Comparison of ENCODE assay signal across 10 cellular contexts in the genomic region with DNA sequence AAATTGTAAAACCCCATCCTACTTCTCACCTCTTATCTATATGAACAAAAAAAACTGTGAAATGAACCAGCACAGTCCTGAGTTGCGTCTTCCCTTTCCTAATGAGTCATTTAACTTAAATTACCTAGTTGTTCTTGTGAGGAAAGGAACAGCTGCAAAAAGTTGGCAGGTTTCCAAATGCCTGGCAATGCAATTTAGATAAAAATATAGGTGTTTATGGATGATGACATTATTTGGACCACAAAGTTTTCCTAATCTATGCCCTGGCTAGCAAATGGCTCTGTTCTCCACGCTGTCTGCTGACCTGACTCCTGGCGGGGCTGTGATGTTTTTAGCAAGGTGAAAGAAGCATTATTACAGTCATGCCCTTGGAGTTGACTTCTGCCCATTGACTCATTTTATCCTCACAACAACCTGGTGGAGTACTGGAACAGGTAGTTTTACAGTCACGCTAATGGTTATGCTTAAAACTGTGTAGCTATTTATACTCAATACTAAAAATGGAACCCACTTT. TPM values are rescaled to one million over a fixed set of nuclear protein-coding genes. Genes with fewer than 3 reads are reported as not detected.
DNase-seq lines count a peak whose midpoint lies in the region; ATAC-seq, FAIRE-seq and TF ChIP-seq lines count a peak whose summit lies in the region.
"Had no signal": no experiment of that assay in that cellular context is flagged by ENCODE, and none has a peak within 500 bp of the region (broad histone marks: within the 10 kb centered on the region; RNA-seq: fewer than 3 reads in every experiment).

No MANE protein-coding gene starts in this region.

- H2AFZ ChIP-seq in endothelial cell of umbilical vein (ENCODE audit: low read depth, low read length) (no peak overlapping the region), Karpas-422 (ENCODE audit: low read length) (no peak overlapping the region)

- dilution Hi-C loops in endothelial cell of umbilical vein (cut with MboI; ENCODE audit: extremely low pct_ligation_motif_present, low sequenced_read_pairs), result no loop called here

- H3K79me2 ChIP-seq in endothelial cell of umbilical vein (ENCODE audit: control insufficient read depth, insufficient read depth, low read length) (no peaks in the 10 kb centered on the region), Karpas-422 (ENCODE audit: low read length) (no peaks in the 10 kb centered on the region)

- no peaks in the 10 kb centered on the region for H3K9me1 ChIP-seq in endothelial cell of umbilical vein (replicated peaks; ENCODE audit: control insufficient read depth, extremely low read depth, insufficient read depth, low read length)

- H3K27ac Mint-ChIP-seq in CD4-positive, alpha-beta T cell, result no peak overlapping the region

- H3K4me2 ChIP-seq in endothelial cell of umbilical vein (ENCODE audit: insufficient read depth, low read length) (no peak overlapping the region), Karpas-422 (ENCODE audit: low read depth, low read length, poor library complexity, severe bottlenecking) (no peak overlapping the region)
- H3K4me2 ChIP-seq: BLaER1 had no signal

- H3K4me3 Mint-ChIP-seq in CD4-positive, alpha-beta T cell, result no peak overlapping the region

- no peak for FAIRE-seq in endothelial cell of umbilical vein (lab: Jason Lieb, UNC)
- FAIRE-seq: islet of Langerhans had no signal

- DNase-seq in NCI-H82 (lab: John Stamatoyannopoulos, UW), result peak; percentile 5
- no peak for DNase-seq in NCI-H82 treated with DMSO at 0.1 percent for 48 hours (lab: John Stamatoyannopoulos, UW; ENCODE audit: unreplicated experiment)
- peak; percentile 27 for DNase-seq in KBM-7
- DNase-seq in endothelial cell of umbilical vein (ENCODE audit: low read depth, low spot score), result peak; percentile 63
- no peak for DNase-seq in COLO829 (ENCODE audit: low spot score)
- no peak for DNase-seq in CD4-positive, alpha-beta T cell
- no peak for DNase-seq in Karpas-422

- intact Hi-C loops in endothelial cell of umbilical vein (cut with micrococcal nuclease), result no loop called here
- intact Hi-C loops in CD4-positive, alpha-beta T cell (cut with DNase I, micrococcal nuclease), result no loop called here

- in situ Hi-C loops in KBM-7 (cut with MboI; ENCODE audit: low pct_unique_long_range_greater_than_20kb, low sequenced_read_pairs), result no loop called here

- TF ChIP-seq POLR2A in endothelial cell of umbilical vein (IDR thresholded peaks at IDR 0.05; ENCODE audit: low read depth, low read length), result no peak

- H3K9me2 ChIP-seq in Karpas-422 (replicated peaks; ENCODE audit: insufficient read depth, low read length), result no peaks in the 10 kb centered on the region

- no peak overlapping the region for H3K4me3 ChIP-seq in endothelial cell of umbilical vein (replicated peaks in 1 of 3; ENCODE audit: insufficient read depth in 1 of 3, low read depth in 1 of 3, low read length in 3 of 3)
- H3K4me3 ChIP-seq in Karpas-422 (ENCODE audit: low read length), result no peak overlapping the region
- H3K4me3 ChIP-seq: BLaER1 had no signal

- H3K9me3 ChIP-seq in endothelial cell of umbilical vein (replicated peaks; ENCODE audit: control insufficient read depth, insufficient read depth, low read length), result no peaks in the 10 kb centered on the region
- no peaks in the 10 kb centered on the region for H3K9me3 ChIP-seq in CD4-positive, alpha-beta T cell (ENCODE audit: control insufficient read depth, low read length)
- H3K9me3 ChIP-seq in Karpas-422 (ENCODE audit: low read length), result no peaks in the 10 kb centered on the region
- H3K9me3 ChIP-seq: BLaER1 had no signal

- H3K9me3 Mint-ChIP-seq in CD4-positive, alpha-beta T cell, result no peaks in the 10 kb centered on the region

- no peaks in the 10 kb centered on the region for H3K36me3 ChIP-seq in endothelial cell of umbilical vein (ENCODE audit: control insufficient read depth in 2 of 2, extremely low read depth in 1 of 2, insufficient read depth in 2 of 2, low read length in 2 of 2)
- H3K36me3 ChIP-seq in Karpas-422 (ENCODE audit: insufficient read depth, low read length), result no peaks in the 10 kb centered on the region
- H3K36me3 ChIP-seq: BLaER1 had no signal

- POLR2A ChIA-PET in endothelial cell of umbilical vein (lab: Charles Lee), result interaction anchor here (1.0 kb wide), 1 partner anchor 30 kb away, joined by 7 read pairs; the partner anchor contains the start of gene RELL1
- POLR2A ChIA-PET in CD4-positive, alpha-beta T cell (lab: Charles Lee), result no interaction called here

- no peaks in the 10 kb centered on the region for H3K4me1 Mint-ChIP-seq in CD4-positive, alpha-beta T cell (ENCODE audit: low read depth)

- H3K27me3 Mint-ChIP-seq in CD4-positive, alpha-beta T cell, result no peaks in the 10 kb centered on the region

- no peaks in the 10 kb centered on the region for H4K20me1 ChIP-seq in endothelial cell of umbilical vein (replicated peaks; ENCODE audit: control insufficient read depth, extremely low read depth, insufficient read depth, low read length)
- H4K20me1 ChIP-seq in Karpas-422 (ENCODE audit: insufficient read depth, low read depth, low read length), result no peaks in the 10 kb centered on the region
- H4K20me1 ChIP-seq: BLaER1 had no signal

- H3K27ac ChIP-seq in endothelial cell of umbilical vein (ENCODE audit: insufficient read depth, low read depth, low read length), result no peak overlapping the region
- no peak overlapping the region for H3K27ac ChIP-seq in CD4-positive, alpha-beta T cell (ENCODE audit: low read depth, low read length)
- H3K27ac ChIP-seq in Karpas-422 (ENCODE audit: low read length), result no peak overlapping the region
- H3K27ac ChIP-seq: BLaER1 had no signal

- H3K9ac ChIP-seq in endothelial cell of umbilical vein (replicated peaks; ENCODE audit: extremely low read depth, insufficient read depth, low read length) (no peak overlapping the region), Karpas-422 (ENCODE audit: low read length) (no peak overlapping the region)
- H3K9ac ChIP-seq: BLaER1 had no signal

- CTCF ChIA-PET in endothelial cell of umbilical vein (lab: Charles Lee), result no interaction called here
- CTCF ChIA-PET in CD4-positive, alpha-beta T cell (lab: Charles Lee), result no interaction called here

- H3K27me3 ChIP-seq in endothelial cell of umbilical vein (ENCODE audit: control insufficient read depth in 2 of 2, insufficient read depth in 2 of 2, low read length in 2 of 2) (peaks cover 5 to 13% of the 10 kb centered on the region in 2 experiments), Karpas-422 (ENCODE audit: low read length) (no peaks in the 10 kb centered on the region)
- no peaks in the 10 kb centered on the region for H3K27me3 ChIP-seq in CD4-positive, alpha-beta T cell (ENCODE audit: control insufficient read depth, insufficient read depth, low read length)
- H3K27me3 ChIP-seq: BLaER1 had no signal

- no peaks in the 10 kb centered on the region for H3K36me3 Mint-ChIP-seq in CD4-positive, alpha-beta T cell (ENCODE audit: low read depth)

- no TSS peak for BruUV-seq in endothelial cell of umbilical vein (replicated peaks; lab: Mats Ljungman, UMichigan)

- TF ChIP-seq CTCF in endothelial cell of umbilical vein (IDR thresholded peaks at IDR 0.05; ENCODE audit: extremely low read depth in 1 of 2, insufficient read depth in 1 of 2, low read depth in 1 of 2, low read length in 2 of 2), result no peak
- TF ChIP-seq CTCF in CD4-positive, alpha-beta T cell (IDR thresholded peaks at IDR 0.05), result no peak

- peaks cover 8% of the 10 kb centered on the region for H3K4me1 ChIP-seq in endothelial cell of umbilical vein (ENCODE audit: control insufficient read depth, extremely low read depth, insufficient read depth, low read length)
- peaks cover 9% of the 10 kb centered on the region for H3K4me1 ChIP-seq in Karpas-422 (ENCODE audit: low read length)

- ATAC-seq in GM21717 (IDR thresholded peaks at IDR 0.05; ENCODE audit: unreplicated experiment), result peak; percentile 81
- ATAC-seq in CD4-positive, alpha-beta T cell (ENCODE audit: poor library complexity), result no peak

TF ChIP-seq in endothelial cell of umbilical vein, 7 proteins besides CTCF, POLR2A, EP300 and RAD21:
- no peak for TF ChIP-seq MAX (IDR thresholded peaks at IDR 0.05; ENCODE audit: insufficient read depth, insufficient read length)
- no peak for TF ChIP-seq MYC (IDR thresholded peaks at IDR 0.05; ENCODE audit: low read depth, low read length)
- TF ChIP-seq JUN (IDR thresholded peaks at IDR 0.05; ENCODE audit: borderline replicate concordance, insufficient read depth, insufficient read length, low read depth), result peak; percentile 10
- TF ChIP-seq EZH2 (IDR thresholded peaks at IDR 0.05; ENCODE audit: borderline replicate concordance, low read depth, low read length, severe bottlenecking), result no peak
- TF ChIP-seq FOS (IDR thresholded peaks at IDR 0.05; ENCODE audit: borderline replicate concordance, insufficient read depth, low read length), result peak; percentile 61
- no peak for TF ChIP-seq POLR2AphosphoS5 (IDR thresholded peaks at IDR 0.05; ENCODE audit: insufficient read depth, low read depth, low read length)
- peak; percentile 22 for TF ChIP-seq GATA2 (IDR thresholded peaks at IDR 0.05; ENCODE audit: insufficient read depth, insufficient read length, low read depth, low read length)

RNA-seq across cellular contexts. Expression of gene RELL1, which starts 29.8 kb away (rescaled TPM):
- total RNA-seq in endothelial cell of umbilical vein, result 87.1 and 91.7 TPM in 2 replicates
- polyA plus RNA-seq in endothelial cell of umbilical vein, result 17.0 and 20.8 TPM in 2 replicates
- 24.3 and 27.8 TPM in 2 replicates for polyA plus RNA-seq in endothelial cell of umbilical vein (2011; cell fraction: cytosol; rRNA removed)
- 22.5 and 24.3 TPM in 2 replicates for polyA plus RNA-seq in endothelial cell of umbilical vein (2011; cell fraction: nucleus; rRNA removed)
- polyA plus RNA-seq in endothelial cell of umbilical vein (2012), result 15.7 and 19.4 TPM in 2 replicates
- 99.1 and 110 TPM in 2 replicates for polyA minus RNA-seq in endothelial cell of umbilical vein
- polyA minus RNA-seq in endothelial cell of umbilical vein (2011; cell fraction: cytosol; rRNA and poly(A)+ RNA removed), result 4.8 TPM
- polyA minus RNA-seq in endothelial cell of umbilical vein (2011; cell fraction: nucleus; rRNA and poly(A)+ RNA removed), result 30.8 and 45.3 TPM in 2 replicates
- 10 to 100 TPM; 48.6 to 50.3 TPM for total RNA-seq in CD4-positive, alpha-beta T cell
- total RNA-seq in Karpas-422 (2014; rRNA removed; shearing (Covaris generic); ENCODE audit: low replicate concordance), result 0.60 and 1.0 TPM in 2 replicates

Comparison
In these comparisons a context has a peak if more than half of its experiments do, and no peak if none do; other contexts are left out.
1. DNase-seq: peak in NCI-H82 (single experiment), KBM-7 (single experiment) and endothelial cell of umbilical vein (single experiment); none in NCI-H82 treated with DMSO at 0.1 percent for 48 hours (single experiment), COLO829 (single experiment), CD4-positive, alpha-beta T cell (0 of 10) and Karpas-422 (single experiment).
2. RNA of gene RELL1, which starts 29.8 kb away (total RNA-seq): 87.1 to 91.7 TPM in endothelial cell of umbilical vein and 48.6 to 50.3 TPM in CD4-positive, alpha-beta T cell; 0.60 to 1.0 TPM in Karpas-422; every median in the first group is over 10 times any median in the second.